17 cellular contexts compared by ENCODE assay signal in genomic region chr3:170709046-170709445, GRCh38.
DNase-seq lines count a peak whose midpoint lies in the region; ATAC-seq, FAIRE-seq and TF ChIP-seq lines count a peak whose summit lies in the region.
"Had no signal": no experiment of that assay in that cellular context is flagged by ENCODE, and none has a peak within 500 bp of the region (broad histone marks: within the 10 kb centered on the region; RNA-seq: fewer than 3 reads in every experiment).

No MANE protein-coding gene starts in this region.

- H3K79me2 ChIP-seq in keratinocyte (ENCODE audit: control insufficient read depth, insufficient read depth, low read length), result no peaks in the 10 kb centered on the region

- no peaks in the 10 kb centered on the region for H3K9me1 ChIP-seq in keratinocyte (ENCODE audit: control insufficient read depth, extremely low read depth, insufficient read depth, low read length)

- no peak overlapping the region for H3K4me3 ChIP-seq in NB4 (ENCODE audit: low read depth, low read length)
- H3K4me3 ChIP-seq in cardiac fibroblast (replicated peaks in 1 of 2; ENCODE audit: low read depth in 2 of 2, low read length in 2 of 2), result no peak overlapping the region
- no peak overlapping the region for H3K4me3 ChIP-seq in keratinocyte (ENCODE audit: control insufficient read depth in 2 of 3, extremely low read depth in 1 of 3, insufficient read depth in 2 of 3, low read depth in 1 of 3, low read length in 3 of 3)
- H3K4me3 ChIP-seq in upper lobe of right lung, result no peak overlapping the region
- no peak overlapping the region for H3K4me3 ChIP-seq in thyroid gland (replicated peaks in 1 of 3)
- H3K4me3 ChIP-seq: lower lobe of right lung had no signal

- H3K36me3 ChIP-seq in keratinocyte (ENCODE audit: control insufficient read depth in 2 of 2, extremely low read depth in 1 of 2, insufficient read depth in 2 of 2, low read length in 2 of 2) (no peaks in the 10 kb centered on the region), upper lobe of right lung (no peaks in the 10 kb centered on the region), thyroid gland (no peaks in the 10 kb centered on the region)
- H3K36me3 ChIP-seq: lower lobe of right lung had no signal

- TF ChIP-seq CTCF in NB4 (IDR thresholded peaks at IDR 0.05; ENCODE audit: low read depth, low read length) (no peak), cardiac fibroblast (IDR thresholded peaks at IDR 0.05; ENCODE audit: low read depth, low read length) (no peak), keratinocyte (optimal IDR thresholded peaks at IDR 0.05 in 1 of 3, IDR thresholded peaks at IDR 0.05 in 1 of 3, conservative IDR thresholded peaks at IDR 0.05 in 1 of 3; ENCODE audit: extremely low read depth in 1 of 3, insufficient read depth in 2 of 3, low read length in 3 of 3) (no peak), upper lobe of right lung (IDR thresholded peaks at IDR 0.05) (no peak), thyroid gland (IDR thresholded peaks at IDR 0.05) (no peak)

- no peak for ATAC-seq in upper lobe of right lung
- ATAC-seq: lower lobe of right lung, SK-N-SH treated with all-trans-retinoic acid at 6 μM for 48 hours had no signal

- H3K27me3 ChIP-seq in keratinocyte (ENCODE audit: control insufficient read depth, extremely low read depth, insufficient read depth, low read length), result no peaks in the 10 kb centered on the region
- H3K27me3 ChIP-seq in upper lobe of right lung, result no peaks in the 10 kb centered on the region
- no peaks in the 10 kb centered on the region for H3K27me3 ChIP-seq in thyroid gland

- H3K4me1 ChIP-seq in keratinocyte (ENCODE audit: control insufficient read depth, extremely low read depth, insufficient read depth, low read length), result peaks cover 51% of the 10 kb centered on the region
- no peaks in the 10 kb centered on the region for H3K4me1 ChIP-seq in upper lobe of right lung
- H3K4me1 ChIP-seq in thyroid gland, result no peaks in the 10 kb centered on the region
- H3K4me1 ChIP-seq: lower lobe of right lung had no signal

- dilution Hi-C loops in keratinocyte (cut with MboI; ENCODE audit: extremely low pct_ligation_motif_present, low sequenced_read_pairs), result no loop called here

- H3K27ac ChIP-seq in keratinocyte (ENCODE audit: control insufficient read depth, insufficient read depth, low read length), result peak overlapping the region; percentile 49
- H3K27ac ChIP-seq in upper lobe of right lung, result no peak overlapping the region
- H3K27ac ChIP-seq in thyroid gland, result no peak overlapping the region
- H3K27ac ChIP-seq: lower lobe of right lung had no signal

- intact Hi-C loops in upper lobe of right lung (cut with DNase I) (no loop called here), thyroid gland (cut with DNase I) (no loop called here)

- DNase-seq in AG20443 (ENCODE audit: low spot score), result peak; percentile 87
- peak; percentile 42 for DNase-seq in NB4 (ENCODE audit: low read depth)
- peak; percentile 75 to 98 for DNase-seq in cardiac fibroblast (ENCODE audit: low read depth in 2 of 2)
- no peak for DNase-seq in keratinocyte (ENCODE audit: low read depth, low spot score)
- DNase-seq in stimulated activated naive CD4-positive, alpha-beta T cell (lab: John Stamatoyannopoulos, UW), result no peak
- DNase-seq in NCI-H2171 (lab: John Stamatoyannopoulos, UW), result no peak
- DNase-seq in upper lobe of right lung, result no peak
- DNase-seq in thyroid gland, result no peak
- DNase-seq: activated CD4-positive, alpha-beta T cell treated with anti-CD3 and anti-CD28 coated beads for 48 hours; activated effector memory CD4-positive, alpha-beta T cell treated with anti-CD3 and anti-CD28 coated beads, Interleukin-2, amount 50 U/mL, for 16 hours; cerebellar nuclear complex; lower lobe of right lung; NCI-H1436; NCI-H748 treated with DMSO at 0.1 percent for 48 hours; nucleus accumbens had no signal

- peak; percentile 69 for FAIRE-seq in keratinocyte (lab: Jason Lieb, UNC)
- FAIRE-seq: frontal cortex had no signal

- WGBS in thyroid gland, 2 donors, result 83 to 91% methylated on average over 1 of the region's 1 CpG

- peak overlapping the region; percentile 7 for H3K4me2 ChIP-seq in keratinocyte (ENCODE audit: control insufficient read depth, extremely low read depth, insufficient read depth, low read depth, low read length)

- no peak for TF ChIP-seq POLR2A in NB4 (IDR thresholded peaks at IDR 0.05; ENCODE audit: extremely low read depth, insufficient read length)
- no peak for TF ChIP-seq POLR2A in thyroid gland (IDR thresholded peaks at IDR 0.05)

- H3K9me3 ChIP-seq in keratinocyte (ENCODE audit: control insufficient read depth, low read depth, low read length) (peaks cover 5% of the 10 kb centered on the region), upper lobe of right lung (no peaks in the 10 kb centered on the region), thyroid gland (no peaks in the 10 kb centered on the region)
- H3K9me3 ChIP-seq: lower lobe of right lung had no signal

- H3K9ac ChIP-seq in keratinocyte (ENCODE audit: control insufficient read depth, extremely low read depth, insufficient read depth, low read length), result no peak overlapping the region

- no peak overlapping the region for H2AFZ ChIP-seq in keratinocyte (ENCODE audit: control insufficient read depth, low read length)

- H4K20me1 ChIP-seq in keratinocyte (ENCODE audit: control insufficient read depth, extremely low read depth, insufficient read depth, low read length), result no peaks in the 10 kb centered on the region

Comparison
In these comparisons a context has a peak if more than half of its experiments do, and no peak if none do; other contexts are left out.
1. DNase-seq: peak in AG20443 (single experiment), NB4 (single experiment) and cardiac fibroblast (2 of 2); none in keratinocyte (single experiment), stimulated activated naive CD4-positive, alpha-beta T cell (0 of 6), NCI-H2171 (single experiment), upper lobe of right lung (single experiment) and thyroid gland (0 of 2).